14 cellular contexts compared by ENCODE assay signal in the genomic region with DNA sequence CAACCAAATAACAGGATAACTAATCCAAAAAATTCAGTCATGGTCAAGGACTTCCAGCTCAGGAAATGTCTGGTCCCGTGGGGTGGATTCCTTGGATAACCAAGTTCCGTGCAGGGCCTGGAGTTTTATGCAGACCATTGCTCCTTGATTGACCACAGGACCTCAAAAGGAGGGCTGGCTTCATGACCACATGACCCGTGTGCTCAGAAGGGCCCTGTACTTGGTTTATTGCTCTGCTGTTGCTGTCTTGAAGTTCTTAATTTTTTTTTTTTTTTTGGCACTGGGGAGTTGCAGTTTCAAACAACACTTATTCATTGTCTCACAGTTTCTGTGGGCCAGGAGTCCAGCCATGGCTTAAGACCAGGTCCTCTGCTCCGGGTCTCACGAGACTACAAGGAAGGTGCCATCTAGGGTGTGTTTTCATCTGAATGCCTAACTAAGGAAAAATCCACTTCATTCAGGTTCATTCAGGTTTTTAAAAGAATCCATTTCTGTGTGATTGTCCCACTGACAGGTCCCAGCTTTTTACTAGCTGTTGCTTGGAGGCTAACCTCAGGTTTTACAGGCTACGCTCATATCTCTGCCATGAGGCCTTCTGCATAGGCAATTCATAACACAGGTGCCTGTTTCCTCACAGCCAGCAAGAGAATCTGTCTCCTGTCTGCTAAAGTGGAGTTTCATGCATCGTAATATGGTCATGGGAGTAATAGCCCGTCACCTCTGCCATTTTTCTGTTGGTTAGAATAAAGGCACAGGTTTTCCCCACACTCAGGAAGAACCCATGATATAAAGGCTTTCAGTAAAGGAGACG.
DNase-seq lines count a peak whose midpoint lies in the region; ATAC-seq and TF ChIP-seq lines count a peak whose summit lies in the region.
"Had no signal": no experiment of that assay in that cellular context is flagged by ENCODE, and none has a peak within 500 bp of the region (broad histone marks: within the 10 kb centered on the region; RNA-seq: fewer than 3 reads in every experiment).

No MANE protein-coding gene starts in this region.

- POLR2A ChIA-PET in activated CD4-positive, alpha-beta T cell treated with anti-CD3 and anti-CD28 coated beads for 36 hours (lab: Charles Lee) = no interaction called here

- H3K4me3 ChIP-seq in fibroblast of the aortic adventitia (ENCODE audit: low read depth, low read length) (no peak overlapping the region), tibial artery (no peak overlapping the region)
- H3K4me3 ChIP-seq: K562 had no signal

- intact Hi-C loops in activated CD4-positive, alpha-beta T cell treated with anti-CD3 and anti-CD28 coated beads for 36 hours (cut with DNase I, micrococcal nuclease) = loop anchor here (2.0 to 5.0 kb wide), 2 partner anchors 36 to 65 kb away; a partner anchor contains a TSS
- intact Hi-C loops in tibial artery (cut with DNase I; ENCODE audit: low total_unique reads) = no loop called here
- intact Hi-C loops in CD14-positive monocyte (cut with micrococcal nuclease) = no loop called here

- H3K27me3 Mint-ChIP-seq in activated CD4-positive, alpha-beta T cell treated with anti-CD3 and anti-CD28 coated beads for 36 hours = no peaks in the 10 kb centered on the region
- H3K27me3 Mint-ChIP-seq in CD14-positive monocyte (ENCODE audit: low read depth in 3 of 3) = peaks cover 0 to 5% (median 0%) of the 10 kb centered on the region in 3 donors

- TF ChIP-seq CTCF in fibroblast of the aortic adventitia (IDR thresholded peaks at IDR 0.05; ENCODE audit: insufficient read depth, low read length) (no peak), tibial artery (IDR thresholded peaks at IDR 0.05) (no peak), CD14-positive monocyte (IDR thresholded peaks at IDR 0.05) (no peak)

- no peaks in the 10 kb centered on the region for H3K9me3 ChIP-seq in tibial artery

- no peaks in the 10 kb centered on the region for H3K9me3 Mint-ChIP-seq in activated CD4-positive, alpha-beta T cell treated with anti-CD3 and anti-CD28 coated beads for 36 hours (ENCODE audit: low read depth)
- H3K9me3 Mint-ChIP-seq in CD14-positive monocyte = peaks cover 0 to 2% (median 0%) of the 10 kb centered on the region in 7 donors

- no peak overlapping the region for H3K27ac Mint-ChIP-seq in activated CD4-positive, alpha-beta T cell treated with anti-CD3 and anti-CD28 coated beads for 36 hours
- H3K27ac Mint-ChIP-seq in CD14-positive monocyte = no peak overlapping the region

- H3K36me3 Mint-ChIP-seq in activated CD4-positive, alpha-beta T cell treated with anti-CD3 and anti-CD28 coated beads for 36 hours (ENCODE audit: low read depth) = peaks cover 6% of the 10 kb centered on the region
- H3K36me3 Mint-ChIP-seq in CD14-positive monocyte = peaks cover 14 to 17% of the 10 kb centered on the region in 2 donors

- ATAC-seq in activated CD4-positive, alpha-beta T cell treated with anti-CD3 and anti-CD28 coated beads for 36 hours = peak; percentile 31
- ATAC-seq in HG03442 (IDR thresholded peaks at IDR 0.05; ENCODE audit: unreplicated experiment) = peak; percentile 29
- ATAC-seq: activated CD4-positive, CD25-positive, alpha-beta regulatory T cell treated with anti-CD3 and anti-CD28 coated beads, Interleukin-2, amount 50 U/mL, for 24 hours; K562 had no signal

- peaks cover 14 to 78% (median 44%) of the 10 kb centered on the region in 4 donors for H3K4me1 ChIP-seq in tibial artery

- no peak overlapping the region for H3K4me3 Mint-ChIP-seq in activated CD4-positive, alpha-beta T cell treated with anti-CD3 and anti-CD28 coated beads for 36 hours
- H3K4me3 Mint-ChIP-seq in CD14-positive monocyte = no peak overlapping the region

- H3K36me3 ChIP-seq in tibial artery = peaks cover 0 to 16% (median 16%) of the 10 kb centered on the region in 3 donors

- H3K27ac ChIP-seq in tibial artery = peak overlapping the region; percentile 62 to 64

- H3K27me3 ChIP-seq in tibial artery = no peaks in the 10 kb centered on the region

- H3K4me1 Mint-ChIP-seq in activated CD4-positive, alpha-beta T cell treated with anti-CD3 and anti-CD28 coated beads for 36 hours = peaks cover 30% of the 10 kb centered on the region
- H3K4me1 Mint-ChIP-seq in CD14-positive monocyte = peaks cover 21% of the 10 kb centered on the region

- DNase-seq in activated CD4-positive, alpha-beta T cell treated with anti-CD3 and anti-CD28 coated beads for 36 hours = no peak
- DNase-seq in activated CD4-positive, alpha-beta T cell treated with anti-CD3 and anti-CD28 coated beads, Interleukin-2, amount 50 U/mL, for 1 hour = no peak
- DNase-seq in fibroblast of the aortic adventitia (ENCODE audit: low read depth) = peak; percentile 65
- no peak for DNase-seq in tibial artery
- DNase-seq in CD14-positive monocyte (ENCODE audit: low spot score) = no peak
- no peak for DNase-seq in NCI-H446 (lab: John Stamatoyannopoulos, UW)
- no peak for DNase-seq in stimulated activated CD4-positive, alpha-beta T cell treated with anti-CD3 and anti-CD28 coated beads, Interleukin-4, amount 100 ng/mL, for 24 hours
- DNase-seq: activated naive CD4-positive, alpha-beta T cell; EL; midbrain; SHP77 had no signal

- CTCF ChIA-PET in activated CD4-positive, alpha-beta T cell treated with anti-CD3 and anti-CD28 coated beads for 36 hours (lab: Charles Lee) = interaction anchor here (0.6 to 1.2 kb wide), 3 partner anchors 10 to 104 kb away, joined by 3 read pairs; no protein-coding TSS in a partner anchor

Comparison
In these comparisons a context has a peak if more than half of its experiments do, and no peak if none do; other contexts are left out.
1. intact Hi-C loops: an anchor here in activated CD4-positive, alpha-beta T cell treated with anti-CD3 and anti-CD28 coated beads for 36 hours (2.0 to 5.0 kb wide); none called in tibial artery and CD14-positive monocyte.